In the genomic region with DNA sequence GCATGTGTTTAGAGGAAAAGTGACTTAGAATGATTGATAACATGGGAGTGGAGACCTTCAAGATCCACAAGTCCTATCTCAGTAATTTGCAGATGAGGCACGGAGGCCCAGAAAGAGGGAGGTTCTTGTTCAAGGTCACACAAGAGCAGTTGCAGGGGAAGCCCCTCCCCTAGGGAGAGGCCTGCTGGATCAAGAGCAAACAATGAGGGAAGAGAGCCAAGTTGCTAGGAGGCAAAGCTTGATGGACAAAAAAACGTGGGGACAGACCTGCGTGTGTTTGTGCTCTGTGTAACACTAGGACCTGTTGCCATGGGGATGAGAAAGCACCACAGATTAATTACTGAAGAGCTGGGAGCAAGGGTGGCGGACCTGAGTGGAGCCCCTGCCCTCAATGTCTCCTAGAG, we compare ENCODE assay signal across 1 cellular context.
TF ChIP-seq lines count a peak whose summit lies in the region.

No MANE protein-coding gene starts in this region.

TF ChIP-seq in HepG2, 621 proteins besides CTCF, POLR2A, EP300 and RAD21 (continued from another document and continues in another):
- TF ChIP-seq, protein P1, sequence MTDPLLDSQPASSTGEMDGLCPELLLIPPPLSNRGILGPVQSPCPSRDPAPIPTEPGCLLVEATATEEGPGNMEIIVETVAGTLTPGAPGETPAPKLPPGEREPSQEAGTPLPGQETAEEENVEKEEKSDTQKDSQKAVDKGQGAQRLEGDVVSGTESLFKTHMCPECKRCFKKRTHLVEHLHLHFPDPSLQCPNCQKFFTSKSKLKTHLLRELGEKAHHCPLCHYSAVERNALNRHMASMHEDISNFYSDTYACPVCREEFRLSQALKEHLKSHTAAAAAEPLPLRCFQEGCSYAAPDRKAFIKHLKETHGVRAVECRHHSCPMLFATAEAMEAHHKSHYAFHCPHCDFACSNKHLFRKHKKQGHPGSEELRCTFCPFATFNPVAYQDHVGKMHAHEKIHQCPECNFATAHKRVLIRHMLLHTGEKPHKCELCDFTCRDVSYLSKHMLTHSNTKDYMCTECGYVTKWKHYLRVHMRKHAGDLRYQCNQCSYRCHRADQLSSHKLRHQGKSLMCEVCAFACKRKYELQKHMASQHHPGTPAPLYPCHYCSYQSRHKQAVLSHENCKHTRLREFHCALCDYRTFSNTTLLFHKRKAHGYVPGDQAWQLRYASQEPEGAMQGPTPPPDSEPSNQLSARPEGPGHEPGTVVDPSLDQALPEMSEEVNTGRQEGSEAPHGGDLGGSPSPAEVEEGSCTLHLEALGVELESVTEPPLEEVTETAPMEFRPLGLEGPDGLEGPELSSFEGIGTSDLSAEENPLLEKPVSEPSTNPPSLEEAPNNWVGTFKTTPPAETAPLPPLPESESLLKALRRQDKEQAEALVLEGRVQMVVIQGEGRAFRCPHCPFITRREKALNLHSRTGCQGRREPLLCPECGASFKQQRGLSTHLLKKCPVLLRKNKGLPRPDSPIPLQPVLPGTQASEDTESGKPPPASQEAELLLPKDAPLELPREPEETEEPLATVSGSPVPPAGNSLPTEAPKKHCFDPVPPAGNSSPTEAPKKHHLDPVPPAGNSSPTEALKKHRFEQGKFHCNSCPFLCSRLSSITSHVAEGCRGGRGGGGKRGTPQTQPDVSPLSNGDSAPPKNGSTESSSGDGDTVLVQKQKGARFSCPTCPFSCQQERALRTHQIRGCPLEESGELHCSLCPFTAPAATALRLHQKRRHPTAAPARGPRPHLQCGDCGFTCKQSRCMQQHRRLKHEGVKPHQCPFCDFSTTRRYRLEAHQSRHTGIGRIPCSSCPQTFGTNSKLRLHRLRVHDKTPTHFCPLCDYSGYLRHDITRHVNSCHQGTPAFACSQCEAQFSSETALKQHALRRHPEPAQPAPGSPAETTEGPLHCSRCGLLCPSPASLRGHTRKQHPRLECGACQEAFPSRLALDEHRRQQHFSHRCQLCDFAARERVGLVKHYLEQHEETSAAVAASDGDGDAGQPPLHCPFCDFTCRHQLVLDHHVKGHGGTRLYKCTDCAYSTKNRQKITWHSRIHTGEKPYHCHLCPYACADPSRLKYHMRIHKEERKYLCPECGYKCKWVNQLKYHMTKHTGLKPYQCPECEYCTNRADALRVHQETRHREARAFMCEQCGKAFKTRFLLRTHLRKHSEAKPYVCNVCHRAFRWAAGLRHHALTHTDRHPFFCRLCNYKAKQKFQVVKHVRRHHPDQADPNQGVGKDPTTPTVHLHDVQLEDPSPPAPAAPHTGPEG (CRISPR knock-in tag; IDR thresholded peaks at IDR 0.05) = no peak
- TF ChIP-seq RXRA (CRISPR knock-in tag; IDR thresholded peaks at IDR 0.05) (no peak; the same call in 1 of the 2 replicates), ESRRA (CRISPR knock-in tag; IDR thresholded peaks at IDR 0.05; ENCODE audit: low read depth) (peak; percentile 74), DNMT1 (CRISPR knock-in tag; IDR thresholded peaks at IDR 0.05) (no peak), ADNP (CRISPR knock-in tag; IDR thresholded peaks at IDR 0.05) (no peak), CREM (IDR thresholded peaks at IDR 0.05) (no peak), CREM (CRISPR knock-in tag; IDR thresholded peaks at IDR 0.05) (no peak), LBX2 (CRISPR knock-in tag; IDR thresholded peaks at IDR 0.05; ENCODE audit: borderline replicate concordance) (no peak), XRCC5 (optimal IDR thresholded peaks at IDR 0.05; ENCODE audit: low read length) (peak; percentile 77), ARID4A (CRISPR knock-in tag; IDR thresholded peaks at IDR 0.05; ENCODE audit: borderline replicate concordance) (peak; percentile 44; the same call in 1 of the 2 replicates), MED1 (CRISPR knock-in tag; IDR thresholded peaks at IDR 0.05) (peak; percentile 31; the same call in 1 of the 2 replicates), ZNF331 (CRISPR knock-in tag; IDR thresholded peaks at IDR 0.05) (peak; percentile 40; the same call in 1 of the 2 replicates), HMG20A (CRISPR knock-in tag; IDR thresholded peaks at IDR 0.05; ENCODE audit: borderline replicate concordance) (peak; percentile 52; the same call in 1 of the 2 replicates), ERF (CRISPR knock-in tag; IDR thresholded peaks at IDR 0.05) (peak; percentile 53; the same call in 1 of the 2 replicates), ZNF776 (CRISPR knock-in tag; IDR thresholded peaks at IDR 0.05) (no peak), PATZ1 (CRISPR knock-in tag; IDR thresholded peaks at IDR 0.05) (peak; percentile 69), HMG20B (CRISPR knock-in tag; conservative IDR thresholded peaks at IDR 0.05) (no peak), HES4 (CRISPR knock-in tag; IDR thresholded peaks at IDR 0.05; ENCODE audit: borderline replicate concordance) (no peak), NFKBIZ (CRISPR knock-in tag; IDR thresholded peaks at IDR 0.05) (no peak), ZNF740 (CRISPR knock-in tag; IDR thresholded peaks at IDR 0.05) (no peak), NR2F6 (IDR thresholded peaks at IDR 0.05) (no peak), NR2F6 (CRISPR knock-in tag; IDR thresholded peaks at IDR 0.05) (0 out of 2 replicates have a peak, but pooled peaks have one; percentile 38), ZNF430 (CRISPR knock-in tag; IDR thresholded peaks at IDR 0.05) (no peak), KLF16 (CRISPR knock-in tag; IDR thresholded peaks at IDR 0.05) (peak in 1 of 2 experiments; percentile 41; a peak in 1 of 4 replicates), HOXA3 (CRISPR knock-in tag; IDR thresholded peaks at IDR 0.05) (peak; percentile 26; the same call in 1 of the 2 replicates), ZNF530 (CRISPR knock-in tag; IDR thresholded peaks at IDR 0.05; ENCODE audit: low read depth) (no peak), GTF2F1 (IDR thresholded peaks at IDR 0.05; ENCODE audit: low read length) (no peak), MNT (IDR thresholded peaks at IDR 0.05) (peak; percentile 46), NR2C2 (CRISPR knock-in tag; IDR thresholded peaks at IDR 0.05; ENCODE audit: borderline replicate concordance) (no peak; the same call in 1 of the 2 replicates), ZNF484 (CRISPR knock-in tag; IDR thresholded peaks at IDR 0.05; ENCODE audit: borderline replicate concordance, low read depth) (no peak), ZNF737 (CRISPR knock-in tag; IDR thresholded peaks at IDR 0.05; ENCODE audit: borderline replicate concordance) (no peak), HNF4A (CRISPR knock-in tag; IDR thresholded peaks at IDR 0.05) (peak; percentile 44), SCMH1 (CRISPR knock-in tag; IDR thresholded peaks at IDR 0.05; ENCODE audit: borderline replicate concordance) (no peak), ARNT2 (CRISPR knock-in tag; IDR thresholded peaks at IDR 0.05; ENCODE audit: low read depth) (no peak), MTA1 (CRISPR knock-in tag; IDR thresholded peaks at IDR 0.05; ENCODE audit: borderline replicate concordance) (no peak), MXI1 (IDR thresholded peaks at IDR 0.05; ENCODE audit: borderline replicate concordance, low read depth, low read length) (peak; percentile 82; the same call in 2 of the 3 replicates), ZNF232 (CRISPR knock-in tag; IDR thresholded peaks at IDR 0.05; ENCODE audit: borderline replicate concordance) (no peak), IRF2 (CRISPR knock-in tag; IDR thresholded peaks at IDR 0.05) (0 out of 2 replicates have a peak, but pooled peaks have one; percentile 31), FOXA3 (CRISPR knock-in tag; IDR thresholded peaks at IDR 0.05) (peak; percentile 32; the same call in 1 of the 2 replicates), NFYB (CRISPR knock-in tag; IDR thresholded peaks at IDR 0.05) (no peak), ZNF274 (CRISPR knock-in tag; IDR thresholded peaks at IDR 0.05) (no peak), NFE2 (CRISPR knock-in tag; IDR thresholded peaks at IDR 0.05) (no peak), RCOR2 (CRISPR knock-in tag; IDR thresholded peaks at IDR 0.05) (0 out of 2 replicates have a peak, but pooled peaks have one; percentile 38), ZKSCAN5 (CRISPR knock-in tag; IDR thresholded peaks at IDR 0.05) (no peak)
- TF ChIP-seq, protein P2, sequence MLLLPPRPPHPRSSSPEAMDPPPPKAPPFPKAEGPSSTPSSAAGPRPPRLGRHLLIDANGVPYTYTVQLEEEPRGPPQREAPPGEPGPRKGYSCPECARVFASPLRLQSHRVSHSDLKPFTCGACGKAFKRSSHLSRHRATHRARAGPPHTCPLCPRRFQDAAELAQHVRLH (CRISPR knock-in tag; IDR thresholded peaks at IDR 0.05; ENCODE audit: borderline replicate concordance, low read depth) = peak; percentile 41; the same call in 1 of the 2 replicates
- TF ChIP-seq, protein P3, sequence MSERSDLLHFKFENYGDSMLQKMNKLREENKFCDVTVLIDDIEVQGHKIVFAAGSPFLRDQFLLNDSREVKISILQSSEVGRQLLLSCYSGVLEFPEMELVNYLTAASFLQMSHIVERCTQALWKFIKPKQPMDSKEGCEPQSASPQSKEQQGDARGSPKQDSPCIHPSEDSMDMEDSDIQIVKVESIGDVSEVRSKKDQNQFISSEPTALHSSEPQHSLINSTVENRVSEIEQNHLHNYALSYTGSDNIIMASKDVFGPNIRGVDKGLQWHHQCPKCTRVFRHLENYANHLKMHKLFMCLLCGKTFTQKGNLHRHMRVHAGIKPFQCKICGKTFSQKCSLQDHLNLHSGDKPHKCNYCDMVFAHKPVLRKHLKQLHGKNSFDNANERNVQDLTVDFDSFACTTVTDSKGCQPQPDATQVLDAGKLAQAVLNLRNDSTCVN (CRISPR knock-in tag; IDR thresholded peaks at IDR 0.05; ENCODE audit: borderline replicate concordance) = no peak
- TF ChIP-seq, protein P4, sequence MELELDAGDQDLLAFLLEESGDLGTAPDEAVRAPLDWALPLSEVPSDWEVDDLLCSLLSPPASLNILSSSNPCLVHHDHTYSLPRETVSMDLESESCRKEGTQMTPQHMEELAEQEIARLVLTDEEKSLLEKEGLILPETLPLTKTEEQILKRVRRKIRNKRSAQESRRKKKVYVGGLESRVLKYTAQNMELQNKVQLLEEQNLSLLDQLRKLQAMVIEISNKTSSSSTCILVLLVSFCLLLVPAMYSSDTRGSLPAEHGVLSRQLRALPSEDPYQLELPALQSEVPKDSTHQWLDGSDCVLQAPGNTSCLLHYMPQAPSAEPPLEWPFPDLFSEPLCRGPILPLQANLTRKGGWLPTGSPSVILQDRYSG (CRISPR knock-in tag; IDR thresholded peaks at IDR 0.05) = no peak
